In the genomic region with DNA sequence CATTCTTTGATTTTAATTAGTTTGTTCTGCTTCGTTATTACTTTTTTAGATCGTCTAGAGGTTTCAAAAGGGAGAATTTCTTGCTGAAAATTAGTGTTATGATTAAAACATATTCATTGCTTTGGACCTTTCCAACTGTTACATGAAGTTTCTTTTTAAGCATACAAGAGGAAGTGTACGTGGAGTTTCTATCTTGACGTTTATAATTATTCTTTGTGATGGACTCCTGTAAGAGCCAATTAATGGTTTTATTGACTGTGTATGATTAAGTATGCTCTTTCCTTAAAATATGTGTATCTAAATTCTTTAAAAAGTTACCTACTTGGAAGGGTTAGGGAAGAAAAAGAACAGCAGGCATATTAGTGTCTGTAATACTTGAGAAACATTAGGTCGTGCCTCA, we compare ENCODE assay signal across 11 cellular contexts. TPM values are rescaled to one million over a fixed set of nuclear protein-coding genes. Genes with fewer than 3 reads are reported as not detected.
DNase-seq lines count a peak whose midpoint lies in the region; ATAC-seq and TF ChIP-seq lines count a peak whose summit lies in the region.
"Had no signal": no experiment of that assay in that cellular context is flagged by ENCODE, and none has a peak within 500 bp of the region (broad histone marks: within the 10 kb centered on the region; RNA-seq: fewer than 3 reads in every experiment).

No MANE protein-coding gene starts in this region.

- H3K4me1 ChIP-seq in SK-N-SH (ENCODE audit: control insufficient read depth in 1 of 2, insufficient read depth in 2 of 2, low read depth in 1 of 2, low read length in 1 of 2) (peaks cover 7 to 24% of the 10 kb centered on the region in 2 experiments; a peak in 3 of 4 replicates), adrenal gland (replicated peaks in 1 of 2) (peaks cover 20 to 50% of the 10 kb centered on the region in 2 donors), lower lobe of right lung (peaks cover 46% of the 10 kb centered on the region), suprapubic skin (peaks cover 60% of the 10 kb centered on the region)

- H3K9me2 ChIP-seq in SK-N-SH = no peaks in the 10 kb centered on the region

- H3K4me2 ChIP-seq in SK-N-SH = peak overlapping the region; percentile 79; the same call in 1 of the 2 replicates

- CTCF ChIA-PET in SK-N-SH (lab: Yijun Ruan, JAX) = interaction anchor here (1.0 to 1.4 kb wide), 3 partner anchors 15 to 79 kb away, joined by 3 read pairs; no protein-coding TSS in a partner anchor

- peaks cover 100% of the 10 kb centered on the region for H3K79me2 ChIP-seq in SK-N-SH (ENCODE audit: insufficient read depth)

- H3K27me3 ChIP-seq in SK-N-SH (ENCODE audit: insufficient read depth) = no peaks in the 10 kb centered on the region
- H3K27me3 ChIP-seq in adrenal gland = no peaks in the 10 kb centered on the region
- H3K27me3 ChIP-seq in lower lobe of right lung (ENCODE audit: low read depth) = no peaks in the 10 kb centered on the region
- H3K27me3 ChIP-seq in suprapubic skin = no peaks in the 10 kb centered on the region

- peaks cover 11% of the 10 kb centered on the region for H4K20me1 ChIP-seq in SK-N-SH (ENCODE audit: insufficient read depth)

- WGBS in SK-N-SH (ENCODE audit: low lambda C conversion rate) = 82% methylated on average over 5 of the region's 5 CpGs
- 53 to 56% (median 54%) methylated on average over 5 of the region's 5 CpGs for WGBS in adrenal gland, 4 donors
- WGBS in suprapubic skin = 17% methylated on average over 5 of the region's 5 CpGs

- no peak for TF ChIP-seq EP300 in SK-N-SH (IDR thresholded peaks at IDR 0.05; ENCODE audit: borderline replicate concordance in 1 of 2, low read depth in 1 of 2, low read length in 1 of 2)
- no peak for TF ChIP-seq EP300 in suprapubic skin (IDR thresholded peaks at IDR 0.05)

- TF ChIP-seq RAD21 in SK-N-SH (IDR thresholded peaks at IDR 0.05; ENCODE audit: low read length) = no peak

- peaks cover 17% of the 10 kb centered on the region for H3F3A ChIP-seq in SK-N-SH (replicated peaks; ENCODE audit: insufficient read depth)

- H3K36me3 ChIP-seq in SK-N-SH (replicated peaks in 1 of 2; ENCODE audit: control insufficient read depth in 1 of 2, insufficient read depth in 2 of 2, low read length in 1 of 2) = peaks cover 0 to 11% of the 10 kb centered on the region in 2 experiments
- H3K36me3 ChIP-seq in adrenal gland (replicated peaks in 1 of 2) = peaks cover 0 to 3% of the 10 kb centered on the region in 2 donors
- peaks cover 11% of the 10 kb centered on the region for H3K36me3 ChIP-seq in lower lobe of right lung
- peaks cover 6% of the 10 kb centered on the region for H3K36me3 ChIP-seq in suprapubic skin

- ATAC-seq in SK-N-SH treated with all-trans-retinoic acid at 6 μM for 48 hours (no peak), lower lobe of right lung (no peak), HG03342 (IDR thresholded peaks at IDR 0.05; ENCODE audit: unreplicated experiment) (no peak)

- H2AFZ ChIP-seq in SK-N-SH (ENCODE audit: low read depth) = no peak overlapping the region

- peak overlapping the region; percentile 83 to 97 for H3K27ac ChIP-seq in SK-N-SH (ENCODE audit: low read depth in 2 of 2, low read length in 1 of 2)
- H3K27ac ChIP-seq in adrenal gland = peak overlapping the region; percentile 85 to 94 (median 91)
- peak overlapping the region; percentile 87 for H3K27ac ChIP-seq in lower lobe of right lung
- H3K27ac ChIP-seq in suprapubic skin = peak overlapping the region; percentile 93

- intact Hi-C loops in adrenal gland (cut with DNase I) = no loop called here
- intact Hi-C loops in lower lobe of right lung (cut with DNase I) = no loop called here

- no peak overlapping the region for H3K9ac ChIP-seq in SK-N-SH

- H3K9me3 ChIP-seq in SK-N-SH (no peaks in the 10 kb centered on the region), adrenal gland (replicated peaks in 1 of 3) (no peaks in the 10 kb centered on the region), lower lobe of right lung (no peaks in the 10 kb centered on the region), suprapubic skin (no peaks in the 10 kb centered on the region)

- no peak for TF ChIP-seq POLR2A in adrenal gland (IDR thresholded peaks at IDR 0.05)
- no peak for TF ChIP-seq POLR2A in suprapubic skin (IDR thresholded peaks at IDR 0.05)

- TF ChIP-seq CTCF in SK-N-SH (IDR thresholded peaks at IDR 0.05) (no peak), adrenal gland (IDR thresholded peaks at IDR 0.05) (no peak), lower lobe of right lung (IDR thresholded peaks at IDR 0.05) (no peak), suprapubic skin (IDR thresholded peaks at IDR 0.05) (no peak)

- DNase-seq in SK-N-SH (no peak), adrenal gland (no peak), lower lobe of right lung (no peak), suprapubic skin (ENCODE audit: low spot score in 2 of 2) (no peak), NCI-H187 (lab: John Stamatoyannopoulos, UW) (no peak), SW480 (ENCODE audit: low spot score) (no peak)
- DNase-seq: ACHN; activated gamma-delta T cell treated with Interleukin-2 at 50 U/mL for 16 hours; stimulated activated CD4-positive, alpha-beta T cell treated with anti-CD3 and anti-CD28 coated beads, Interleukin-2, amount 100 ng/mL, for 24 hours had no signal

- POLR2A ChIA-PET in SK-N-SH (lab: Yijun Ruan, JAX) = interaction anchor here (3.0 kb wide), 1 partner anchor 37 kb away, joined by 22 read pairs; the partner anchor contains the start of gene SPEN

- H3K4me3 ChIP-seq in SK-N-SH (ENCODE audit: low read depth in 2 of 2, low read length in 1 of 2) (no peak overlapping the region; a peak in 1 of 4 replicates), adrenal gland (peak overlapping the region in 1 of 4 donors; percentile 43), lower lobe of right lung (peak overlapping the region; percentile 46), suprapubic skin (no peak overlapping the region)

TF ChIP-seq in SK-N-SH, 30 proteins besides CTCF, POLR2A, EP300 and RAD21 (continues in another document):
- no peak for TF ChIP-seq FOSL2 (IDR thresholded peaks at IDR 0.05; ENCODE audit: borderline replicate concordance, low read depth)
- no peak for TF ChIP-seq IRF3 (IDR thresholded peaks at IDR 0.05; ENCODE audit: low read depth, low read length)
- no peak for TF ChIP-seq TCF12 (IDR thresholded peaks at IDR 0.05)
- no peak for TF ChIP-seq TEAD4 (IDR thresholded peaks at IDR 0.05; ENCODE audit: borderline replicate concordance, insufficient read depth)
- TF ChIP-seq RCOR1 (IDR thresholded peaks at IDR 0.05; ENCODE audit: low read length) = no peak
- no peak for TF ChIP-seq GABPA (IDR thresholded peaks at IDR 0.05; ENCODE audit: low read depth)
- TF ChIP-seq MEF2A (IDR thresholded peaks at IDR 0.05; ENCODE audit: borderline replicate concordance, low read depth) = no peak
- no peak for TF ChIP-seq ELF1 (IDR thresholded peaks at IDR 0.05)
- TF ChIP-seq, protein P1, sequence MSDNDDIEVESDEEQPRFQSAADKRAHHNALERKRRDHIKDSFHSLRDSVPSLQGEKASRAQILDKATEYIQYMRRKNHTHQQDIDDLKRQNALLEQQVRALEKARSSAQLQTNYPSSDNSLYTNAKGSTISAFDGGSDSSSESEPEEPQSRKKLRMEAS (IDR thresholded peaks at IDR 0.05; ENCODE audit: low read depth) = no peak

TF ChIP-seq in SK-N-SH treated with all-trans-retinoic acid at 6 μM for 48 hours, 23 proteins besides CTCF, POLR2A, EP300 and RAD21 (continues in another document):
- TF ChIP-seq TSHZ2 (CRISPR knock-in tag; IDR thresholded peaks at IDR 0.05) = no peak
- TF ChIP-seq ARNTL (CRISPR knock-in tag; IDR thresholded peaks at IDR 0.05; ENCODE audit: borderline replicate concordance, low read depth) = no peak
- no peak for TF ChIP-seq ZNF8 (CRISPR knock-in tag; IDR thresholded peaks at IDR 0.05)
- no peak for TF ChIP-seq CREB5 (CRISPR knock-in tag; IDR thresholded peaks at IDR 0.05; ENCODE audit: low read depth)
- no peak for TF ChIP-seq ISL1 (CRISPR knock-in tag; IDR thresholded peaks at IDR 0.05)
- TF ChIP-seq BACH2 (CRISPR knock-in tag; IDR thresholded peaks at IDR 0.05; ENCODE audit: borderline replicate concordance) = no peak
- no peak for TF ChIP-seq CSDC2 (CRISPR knock-in tag; IDR thresholded peaks at IDR 0.05)
- no peak for TF ChIP-seq GLIS3 (CRISPR knock-in tag; IDR thresholded peaks at IDR 0.05)

RNA-seq across cellular contexts. Expression of gene SPEN, which starts 37.8 kb away (rescaled TPM):
- polyA plus RNA-seq in SK-N-SH (2012; rRNA removed) = 3.2 and 6.1 TPM in 2 replicates
- polyA plus RNA-seq in SK-N-SH (2012; cell fraction: cytosol; rRNA removed) = 2.9 and 4.3 TPM in 2 replicates
- polyA plus RNA-seq in SK-N-SH (2012; cell fraction: nucleus; rRNA removed) = 24.6 and 35.8 TPM in 2 replicates
- 10 to 100 TPM; 24.5 to 51.2 (median 35.1) TPM for total RNA-seq in adrenal gland
- polyA plus RNA-seq in adrenal gland = 10 to 100 TPM; 16.4 to 31.2 (median 18.8) TPM
- total RNA-seq in lower lobe of right lung = 54.7 TPM
- 10 to 100 TPM; 55.0 to 79.7 (median 63.8) TPM for total RNA-seq in suprapubic skin
